In the genomic region with DNA sequence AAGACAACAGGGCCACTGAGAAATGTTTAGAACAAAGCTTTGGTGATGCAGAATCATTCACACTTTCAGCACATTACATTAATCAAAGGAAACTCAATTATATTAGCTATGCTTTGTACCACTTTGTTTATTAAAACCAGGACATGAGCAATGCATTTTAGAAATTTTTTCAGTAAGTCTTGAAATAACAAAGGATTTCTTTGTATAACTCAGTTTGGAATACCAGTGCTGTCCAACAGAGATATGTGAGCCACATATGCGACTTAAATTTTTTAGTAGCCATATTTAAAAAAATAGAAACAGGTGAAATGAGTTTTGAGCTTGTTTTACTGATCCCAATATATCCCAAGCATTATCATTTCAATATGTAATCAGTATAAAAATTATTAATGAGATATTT, we compare ENCODE assay signal across 1 cellular context.
TF ChIP-seq lines count a peak whose summit lies in the region.

No MANE protein-coding gene starts in this region.

TF ChIP-seq in IMR-90, 13 proteins besides CTCF, POLR2A, EP300 and RAD21:
- TF ChIP-seq MAZ (IDR thresholded peaks at IDR 0.05; ENCODE audit: borderline replicate concordance, low read depth, low read length), result no peak
- TF ChIP-seq MXI1 (IDR thresholded peaks at IDR 0.05; ENCODE audit: borderline replicate concordance, low read depth, low read length), result no peak
- TF ChIP-seq CHD1 (IDR thresholded peaks at IDR 0.05; ENCODE audit: low read depth, low read length), result no peak
- TF ChIP-seq MAFK (IDR thresholded peaks at IDR 0.05; ENCODE audit: low read depth, low read length), result no peak
- TF ChIP-seq CEBPB (IDR thresholded peaks at IDR 0.05; ENCODE audit: low read depth, low read length), result no peak
- TF ChIP-seq NFE2L2 (IDR thresholded peaks at IDR 0.05; ENCODE audit: low read depth, low read length), result no peak
- no peak for TF ChIP-seq RFX5 (IDR thresholded peaks at IDR 0.05; ENCODE audit: low read depth, low read length)
- TF ChIP-seq RCOR1 (IDR thresholded peaks at IDR 0.05; ENCODE audit: insufficient replicate concordance, low read length), result no peak
- TF ChIP-seq, protein P1, sequence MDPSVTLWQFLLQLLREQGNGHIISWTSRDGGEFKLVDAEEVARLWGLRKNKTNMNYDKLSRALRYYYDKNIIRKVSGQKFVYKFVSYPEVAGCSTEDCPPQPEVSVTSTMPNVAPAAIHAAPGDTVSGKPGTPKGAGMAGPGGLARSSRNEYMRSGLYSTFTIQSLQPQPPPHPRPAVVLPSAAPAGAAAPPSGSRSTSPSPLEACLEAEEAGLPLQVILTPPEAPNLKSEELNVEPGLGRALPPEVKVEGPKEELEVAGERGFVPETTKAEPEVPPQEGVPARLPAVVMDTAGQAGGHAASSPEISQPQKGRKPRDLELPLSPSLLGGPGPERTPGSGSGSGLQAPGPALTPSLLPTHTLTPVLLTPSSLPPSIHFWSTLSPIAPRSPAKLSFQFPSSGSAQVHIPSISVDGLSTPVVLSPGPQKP (IDR thresholded peaks at IDR 0.05; ENCODE audit: borderline replicate concordance, low read depth, low read length), result no peak
- TF ChIP-seq FOS (IDR thresholded peaks at IDR 0.05; ENCODE audit: low read depth, low read length), result no peak
- TF ChIP-seq BHLHE40 (IDR thresholded peaks at IDR 0.05; ENCODE audit: low read depth, low read length), result no peak
- no peak for TF ChIP-seq SMC3 (IDR thresholded peaks at IDR 0.05; ENCODE audit: low read depth, low read length)
- TF ChIP-seq, protein P2, sequence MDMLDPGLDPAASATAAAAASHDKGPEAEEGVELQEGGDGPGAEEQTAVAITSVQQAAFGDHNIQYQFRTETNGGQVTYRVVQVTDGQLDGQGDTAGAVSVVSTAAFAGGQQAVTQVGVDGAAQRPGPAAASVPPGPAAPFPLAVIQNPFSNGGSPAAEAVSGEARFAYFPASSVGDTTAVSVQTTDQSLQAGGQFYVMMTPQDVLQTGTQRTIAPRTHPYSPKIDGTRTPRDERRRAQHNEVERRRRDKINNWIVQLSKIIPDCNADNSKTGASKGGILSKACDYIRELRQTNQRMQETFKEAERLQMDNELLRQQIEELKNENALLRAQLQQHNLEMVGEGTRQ (IDR thresholded peaks at IDR 0.05; ENCODE audit: low read depth, low read length), result no peak
